In the genomic region with DNA sequence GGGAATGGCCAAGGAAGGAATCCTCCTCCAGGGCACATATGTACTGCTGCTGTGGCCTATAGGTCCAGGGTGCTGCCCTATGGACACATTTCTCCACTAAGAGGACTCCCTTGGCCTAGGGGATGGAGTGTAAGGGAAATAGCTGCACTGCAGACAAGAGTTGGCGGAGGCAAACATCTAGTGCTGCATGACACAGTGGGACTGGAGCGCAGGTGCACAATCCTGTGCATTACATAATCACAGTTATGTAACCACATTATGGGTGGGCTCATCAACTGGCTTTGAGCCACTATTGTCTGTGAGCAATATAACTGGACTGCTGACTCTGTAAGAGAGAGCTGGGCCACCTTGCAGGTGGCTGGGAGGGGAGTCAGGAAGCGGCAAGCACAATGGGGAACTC, we compare ENCODE assay signal across 15 cellular contexts.
"Had no signal": no experiment of that assay in that cellular context is flagged by ENCODE, and none has a peak within 500 bp of the region (broad histone marks: within the 10 kb centered on the region; RNA-seq: fewer than 3 reads in every experiment).

No MANE protein-coding gene starts in this region.

- ATAC-seq: activated T-cell treated with anti-CD3 and anti-CD28 coated beads, Interleukin-2, amount 50 U/mL, for 72 hours; right cardiac atrium had no signal

- DNase-seq: activated CD4-positive, alpha-beta memory T cell treated with anti-CD3 and anti-CD28 coated beads for 36 hours; activated CD4-positive, CD25-positive, alpha-beta regulatory T cell treated with anti-CD3 and anti-CD28 coated beads, Interleukin-2, amount 50 U/mL, for 72 hours; activated CD8-positive, alpha-beta memory T cell treated with anti-CD3 and anti-CD28 coated beads, Interleukin-2, amount 50 U/mL, for 4 hours; activated gamma-delta T cell treated with Interleukin-2 at 50 U/mL for 16 hours; activated naive CD8-positive, alpha-beta T cell treated with anti-CD3 and anti-CD28 coated beads for 36 hours; activated T-cell treated with anti-CD3 and anti-CD28 coated beads, Interleukin-2, amount 50 U/mL, for 72 hours; anterior cingulate cortex; hypothalamus; midbrain; nucleus accumbens; thyroid gland had no signal

- H3K4me1 ChIP-seq: breast epithelium had no signal

- H3K27me3 ChIP-seq: breast epithelium, thyroid gland had no signal

- H3K4me3 ChIP-seq: breast epithelium, esophagus muscularis mucosa, smooth muscle cell, thyroid gland had no signal

- H3K36me3 ChIP-seq: breast epithelium, esophagus muscularis mucosa, thyroid gland had no signal

- H3K9me3 ChIP-seq: breast epithelium, esophagus muscularis mucosa, thyroid gland had no signal

- H3K27ac Mint-ChIP-seq: activated CD4-positive, alpha-beta memory T cell treated with anti-CD3 and anti-CD28 coated beads for 36 hours; activated naive CD8-positive, alpha-beta T cell treated with anti-CD3 and anti-CD28 coated beads for 36 hours; activated T-cell treated with anti-CD3 and anti-CD28 coated beads, Interleukin-2, amount 50 U/mL, for 72 hours had no signal

- H3K27ac ChIP-seq: breast epithelium, esophagus muscularis mucosa, thyroid gland had no signal

- H3K4me3 Mint-ChIP-seq: activated CD4-positive, alpha-beta memory T cell treated with anti-CD3 and anti-CD28 coated beads for 36 hours; activated naive CD8-positive, alpha-beta T cell treated with anti-CD3 and anti-CD28 coated beads for 36 hours; activated T-cell treated with anti-CD3 and anti-CD28 coated beads, Interleukin-2, amount 50 U/mL, for 72 hours had no signal
